Comparison of ENCODE assay signal across 8 cellular contexts in genomic region chr13:110561335-110562033, GRCh38. TPM values are rescaled to one million over a fixed set of nuclear protein-coding genes. Genes with fewer than 3 reads are reported as not detected.
A peak's percentile ranks its signal among the peaks of the same experiment; 100 is the strongest.
DNase-seq lines count a peak whose midpoint lies in the region; ATAC-seq, FAIRE-seq and TF ChIP-seq lines count a peak whose summit lies in the region.

TSS of gene RAB20 (minus strand) at chr13:110561722. CDS start at chr13:110561519, 203 bp downstream.

- ATAC-seq in GM21619 (IDR thresholded peaks at IDR 0.05; ENCODE audit: unreplicated experiment) = peak; percentile 76
- peak; percentile 88 for ATAC-seq in left ventricle myocardium superior

- no peak for TF ChIP-seq EP300 in Ishikawa (IDR thresholded peaks at IDR 0.05; ENCODE audit: borderline replicate concordance)

- intact Hi-C loops in left ventricle myocardium superior (cut with micrococcal nuclease) = loop anchor here (10.0 kb wide), 1 partner anchor 57 kb away; no protein-coding TSS in a partner anchor

- no peak for TF ChIP-seq RAD21 in Ishikawa (IDR thresholded peaks at IDR 0.05; ENCODE audit: low read depth)

- FAIRE-seq in urothelium cell line (lab: Jason Lieb, UNC) = no peak

- DNase-seq in EH (ENCODE audit: low read depth) (peak; percentile 87), SW480 (ENCODE audit: low spot score) (peak; percentile 87), amniotic epithelial cell (ENCODE audit: low read depth) (peak; percentile 86), left ventricle myocardium superior (peak; percentile 91), pulmonary artery endothelial cell (ENCODE audit: low read depth, low spot score) (peak; percentile 24), urothelium cell line (ENCODE audit: low spot score) (peak; percentile 87)

TF ChIP-seq in Ishikawa, 13 proteins besides CTCF, POLR2A, EP300 and RAD21:
- TF ChIP-seq EGR1 (IDR thresholded peaks at IDR 0.05) (peak; percentile 80), TEAD4 (IDR thresholded peaks at IDR 0.05) (no peak), CEBPB (IDR thresholded peaks at IDR 0.05) (peak; percentile 94), MAX (IDR thresholded peaks at IDR 0.05) (peak; percentile 60; the same call in 1 of the 2 replicates), NFIC (IDR thresholded peaks at IDR 0.05) (no peak), TAF1 (IDR thresholded peaks at IDR 0.05; ENCODE audit: low read depth) (peak; percentile 66; the same call in 1 of the 2 replicates), USF1 (IDR thresholded peaks at IDR 0.05) (no peak), YY1 (IDR thresholded peaks at IDR 0.05; ENCODE audit: low read depth) (peak; percentile 28; the same call in 1 of the 2 replicates), REST (IDR thresholded peaks at IDR 0.05; ENCODE audit: low read depth) (no peak), ZBTB7A (IDR thresholded peaks at IDR 0.05; ENCODE audit: low read depth) (no peak; the same call in 1 of the 2 replicates)

RNA-seq across cellular contexts. Expression of gene RAB20, which starts in this region (rescaled TPM):
- total RNA-seq in left ventricle myocardium superior (10.3 TPM), pulmonary artery endothelial cell (1.7 and 1.8 TPM in 2 replicates)

Comparison
In these comparisons a context has a peak if more than half of its experiments do, and no peak if none do; other contexts are left out.
1. Peak in every context shown above with its lines: DNase-seq and ATAC-seq.
2. DNase-seq: peak in every context shown above with its lines; median percentile 91 in left ventricle myocardium superior; 87 in EH; 87 in SW480; 87 in urothelium cell line; 86 in amniotic epithelial cell; 24 in pulmonary artery endothelial cell.